ENCODE assay signal across 8 cellular contexts in the genomic region with DNA sequence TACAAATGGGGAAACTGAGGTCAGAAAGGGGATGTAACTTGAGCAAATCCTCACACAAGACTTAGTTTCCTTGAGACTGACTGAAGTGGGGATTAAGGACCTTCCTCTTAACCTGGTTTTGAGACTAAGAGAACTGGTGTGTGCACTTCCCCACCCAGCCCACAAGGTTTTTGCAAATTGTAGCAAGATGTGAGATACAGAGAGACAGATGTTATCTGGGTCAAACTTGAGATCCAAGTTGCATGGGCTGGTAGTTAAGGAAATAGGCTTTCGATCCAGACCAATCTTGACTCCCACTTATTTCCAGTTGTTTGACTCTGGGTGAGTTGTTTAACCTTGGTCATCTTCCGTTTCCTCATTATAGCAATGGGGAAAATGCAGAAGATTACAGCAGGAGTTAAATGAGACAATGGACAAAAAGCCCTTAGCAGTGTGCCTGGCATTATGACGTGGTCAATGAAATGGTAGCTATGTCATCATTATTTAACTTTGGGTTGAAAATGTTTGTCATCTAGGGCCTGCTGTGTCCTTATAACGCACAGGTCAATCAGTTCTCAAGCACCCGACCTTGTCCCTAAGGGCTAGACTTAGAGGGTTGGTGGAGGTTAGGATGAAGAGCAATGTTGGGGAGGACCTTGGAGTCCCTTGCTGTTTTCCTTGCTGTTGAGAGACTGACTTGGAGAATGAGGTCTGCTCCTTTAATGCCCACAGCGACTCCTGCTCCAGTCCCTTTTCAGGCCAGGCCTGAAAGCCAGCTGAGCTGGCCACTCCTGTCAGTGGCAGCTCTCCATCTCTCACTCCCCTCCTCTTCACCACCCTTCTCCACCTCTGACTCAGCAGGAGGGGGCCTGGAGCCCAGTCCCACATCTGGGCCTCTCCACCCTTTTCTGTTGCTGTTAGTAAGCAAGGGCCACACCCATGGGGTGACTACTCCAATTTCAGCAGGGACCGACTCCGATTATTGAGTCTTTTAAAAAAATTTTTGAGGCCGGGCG. TPM values are rescaled to one million over a fixed set of nuclear protein-coding genes. Genes with fewer than 3 reads are reported as not detected.
DNase-seq lines count a peak whose midpoint lies in the region; ATAC-seq and TF ChIP-seq lines count a peak whose summit lies in the region.

No MANE protein-coding gene starts in this region.

- H3K27me3 Mint-ChIP-seq in T-helper 17 cell = peaks cover 1% of the 10 kb centered on the region

- no peaks in the 10 kb centered on the region for H3K36me3 Mint-ChIP-seq in T-helper 17 cell (ENCODE audit: low read depth)

- no peaks in the 10 kb centered on the region; the same call in 1 of the 2 replicates for H3K4me1 ChIP-seq in HEK293 (ENCODE audit: control insufficient read depth, insufficient read depth, low read length)
- no peaks in the 10 kb centered on the region for H3K4me1 ChIP-seq in foreskin keratinocyte
- peaks cover 19 to 72% (median 48%) of the 10 kb centered on the region in 6 donors for H3K4me1 ChIP-seq in spleen

- ATAC-seq in T-helper 17 cell (peak; percentile 35), foreskin keratinocyte (peak; percentile 28), HG02759 (IDR thresholded peaks at IDR 0.05; ENCODE audit: unreplicated experiment) (no peak)

- CTCF ChIA-PET in HEK293 (lab: Yijun Ruan, JAX) = interaction anchor here (2.0 kb wide), 1 partner anchor 36 kb away, joined by 8 read pairs; no protein-coding TSS in a partner anchor

- H3K4me3 Mint-ChIP-seq in T-helper 17 cell = peak overlapping the region; percentile 95

- intact Hi-C loops in spleen (cut with DNase I; ENCODE audit: low total_unique reads) = no loop called here

- H3K36me3 ChIP-seq in HEK293 (ENCODE audit: control insufficient read depth in 2 of 2, insufficient read depth in 1 of 2, low read length in 2 of 2) (peaks cover 0 to 14% of the 10 kb centered on the region in 2 experiments; a peak in 1 of 3 replicates), spleen (peaks cover 0 to 28% (median 8%) of the 10 kb centered on the region in 6 donors)

- H3K27ac Mint-ChIP-seq in T-helper 17 cell = peak overlapping the region; percentile 53

- H3K27me3 ChIP-seq in foreskin keratinocyte (no peaks in the 10 kb centered on the region), spleen (replicated peaks in 1 of 7) (no peaks in the 10 kb centered on the region)

- no peaks in the 10 kb centered on the region for H3K9me3 ChIP-seq in HEK293 (ENCODE audit: control insufficient read depth, insufficient read depth, low read depth, low read length)
- no peaks in the 10 kb centered on the region for H3K9me3 ChIP-seq in T-helper 17 cell (ENCODE audit: control insufficient read depth, low read length, poor library complexity, severe bottlenecking)
- H3K9me3 ChIP-seq in spleen = no peaks in the 10 kb centered on the region

- H3K4me3 ChIP-seq in HEK293 (ENCODE audit: low read depth, low read length) = no peak overlapping the region
- H3K4me3 ChIP-seq in spleen = peak overlapping the region in 5 of 8 donors; percentile 67 to 90 (median 72)

- H3K4me1 Mint-ChIP-seq in T-helper 17 cell = peaks cover 20% of the 10 kb centered on the region

- H3K27ac ChIP-seq in HEK293 (ENCODE audit: extremely low read depth, low read depth, low read length) = no peak overlapping the region
- H3K27ac ChIP-seq in foreskin keratinocyte = no peak overlapping the region
- peak overlapping the region in 7 of 8 donors; percentile 16 to 93 (median 87) for H3K27ac ChIP-seq in spleen

- POLR2A ChIA-PET in HEK293 (lab: Yijun Ruan, JAX) = interaction anchor here (2.0 kb wide), 1 partner anchor 70 kb away, joined by 4 read pairs; no protein-coding TSS in a partner anchor

- 65 to 83% (median 77%) methylated on average over 10 of the region's 10 CpGs for WGBS in spleen, 5 donors

- TF ChIP-seq CTCF in HEK293 (tag by site-specific recombination; IDR thresholded peaks at IDR 0.05) (no peak), foreskin keratinocyte (conservative IDR thresholded peaks at IDR 0.05) (no peak), spleen (IDR thresholded peaks at IDR 0.05 in 8 of 11, conservative IDR thresholded peaks at IDR 0.05 in 3 of 11) (no peak)

- DNase-seq in T-helper 17 cell (no peak), foreskin keratinocyte (no peak), spleen (peak; percentile 21), NCI-H1417 (lab: John Stamatoyannopoulos, UW) (no peak), GM19240 (ENCODE audit: insufficient read length, low spot score) (no peak)
- no peak for DNase-seq in stimulated activated naive CD4-positive, alpha-beta T cell (lab: John Stamatoyannopoulos, UW)

- TF ChIP-seq POLR2A in spleen (IDR thresholded peaks at IDR 0.05) = no peak

TF ChIP-seq in HEK293, 187 proteins besides CTCF, POLR2A, EP300 and RAD21:
- TF ChIP-seq YY1 (tag by site-specific recombination; IDR thresholded peaks at IDR 0.05) (no peak), ZNF184 (tag by site-specific recombination; IDR thresholded peaks at IDR 0.05) (no peak), KLF1 (tag by site-specific recombination; IDR thresholded peaks at IDR 0.05) (peak; percentile 84), ZNF777 (tag by site-specific recombination; IDR thresholded peaks at IDR 0.05; ENCODE audit: borderline replicate concordance) (no peak), ZNF341 (tag by site-specific recombination; IDR thresholded peaks at IDR 0.05; ENCODE audit: low read depth) (no peak)
- TF ChIP-seq, protein P1, sequence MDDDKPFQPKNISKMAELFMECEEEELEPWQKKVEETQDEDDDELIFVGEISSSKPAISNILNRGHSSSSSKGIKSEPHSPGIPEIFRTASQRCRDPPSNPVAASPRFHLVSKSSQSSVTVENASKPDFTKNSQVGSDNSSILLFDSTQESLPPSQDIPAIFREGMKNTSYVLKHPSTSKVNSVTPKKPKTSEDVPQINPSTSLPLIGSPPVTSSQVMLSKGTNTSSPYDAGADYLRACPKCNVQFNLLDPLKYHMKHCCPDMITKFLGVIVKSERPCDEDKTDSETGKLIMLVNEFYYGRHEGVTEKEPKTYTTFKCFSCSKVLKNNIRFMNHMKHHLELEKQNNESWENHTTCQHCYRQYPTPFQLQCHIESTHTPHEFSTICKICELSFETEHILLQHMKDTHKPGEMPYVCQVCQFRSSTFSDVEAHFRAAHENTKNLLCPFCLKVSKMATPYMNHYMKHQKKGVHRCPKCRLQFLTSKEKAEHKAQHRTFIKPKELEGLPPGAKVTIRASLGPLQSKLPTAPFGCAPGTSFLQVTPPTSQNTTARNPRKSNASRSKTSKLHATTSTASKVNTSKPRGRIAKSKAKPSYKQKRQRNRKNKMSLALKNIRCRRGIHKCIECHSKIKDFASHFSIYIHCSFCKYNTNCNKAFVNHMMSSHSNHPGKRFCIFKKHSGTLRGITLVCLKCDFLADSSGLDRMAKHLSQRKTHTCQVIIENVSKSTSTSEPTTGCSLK (tag by site-specific recombination; IDR thresholded peaks at IDR 0.05) = no peak
- TF ChIP-seq, protein P2, sequence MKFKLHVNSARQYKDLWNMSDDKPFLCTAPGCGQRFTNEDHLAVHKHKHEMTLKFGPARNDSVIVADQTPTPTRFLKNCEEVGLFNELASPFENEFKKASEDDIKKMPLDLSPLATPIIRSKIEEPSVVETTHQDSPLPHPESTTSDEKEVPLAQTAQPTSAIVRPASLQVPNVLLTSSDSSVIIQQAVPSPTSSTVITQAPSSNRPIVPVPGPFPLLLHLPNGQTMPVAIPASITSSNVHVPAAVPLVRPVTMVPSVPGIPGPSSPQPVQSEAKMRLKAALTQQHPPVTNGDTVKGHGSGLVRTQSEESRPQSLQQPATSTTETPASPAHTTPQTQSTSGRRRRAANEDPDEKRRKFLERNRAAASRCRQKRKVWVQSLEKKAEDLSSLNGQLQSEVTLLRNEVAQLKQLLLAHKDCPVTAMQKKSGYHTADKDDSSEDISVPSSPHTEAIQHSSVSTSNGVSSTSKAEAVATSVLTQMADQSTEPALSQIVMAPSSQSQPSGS (tag by site-specific recombination; IDR thresholded peaks at IDR 0.05; ENCODE audit: low read depth) = peak; percentile 34; the same call in 1 of the 2 replicates
- TF ChIP-seq, protein P3, sequence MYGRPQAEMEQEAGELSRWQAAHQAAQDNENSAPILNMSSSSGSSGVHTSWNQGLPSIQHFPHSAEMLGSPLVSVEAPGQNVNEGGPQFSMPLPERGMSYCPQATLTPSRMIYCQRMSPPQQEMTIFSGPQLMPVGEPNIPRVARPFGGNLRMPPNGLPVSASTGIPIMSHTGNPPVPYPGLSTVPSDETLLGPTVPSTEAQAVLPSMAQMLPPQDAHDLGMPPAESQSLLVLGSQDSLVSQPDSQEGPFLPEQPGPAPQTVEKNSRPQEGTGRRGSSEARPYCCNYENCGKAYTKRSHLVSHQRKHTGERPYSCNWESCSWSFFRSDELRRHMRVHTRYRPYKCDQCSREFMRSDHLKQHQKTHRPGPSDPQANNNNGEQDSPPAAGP (tag by site-specific recombination; IDR thresholded peaks at IDR 0.05) = peak; percentile 85; the same call in 1 of the 2 replicates

RNA-seq across cellular contexts. Expression of a gene that starts 1.9 kb away (rescaled TPM):
- total RNA-seq in T-helper 17 cell = 1 to 10 TPM; 1.9 to 3.1 TPM
- total RNA-seq in foreskin keratinocyte = 11.2 and 14.2 TPM in 2 replicates
- 12.0 and 15.5 TPM in 2 replicates for polyA plus RNA-seq in foreskin keratinocyte
- total RNA-seq in spleen = 10 to 100 TPM in 6 of 7 donors, 1 to 10 TPM in 1; 8.8 to 32.4 (median 20.0) TPM
- 10 to 100 TPM in 2 of 3 donors, 1 to 10 TPM in 1; 6.3 to 15.8 (median 15.7) TPM for polyA plus RNA-seq in spleen

RNA-seq across cellular contexts. Expression of a gene that starts 8.4 kb away (rescaled TPM):
- 1 to 10 TPM in 1 of 2 donors, under 1 TPM in 1; 0.99 to 5.5 TPM for total RNA-seq in T-helper 17 cell
- not detected in 2 replicates for total RNA-seq in foreskin keratinocyte
- polyA plus RNA-seq in foreskin keratinocyte = 0.10 TPM in 1 of 2 replicates, not detected in the other
- under 1 TPM in 2 of 7 donors, not detected in 5; 0.54 to 0.89 TPM for total RNA-seq in spleen
- polyA plus RNA-seq in spleen = 1 to 10 TPM; 1.4 to 3.4 (median 1.9) TPM

RNA-seq across cellular contexts. Expression of a gene that starts 21.7 kb away (rescaled TPM):
- total RNA-seq in T-helper 17 cell = 10 to 100 TPM; 18.8 to 22.3 TPM
- 22.3 and 31.3 TPM in 2 replicates for total RNA-seq in foreskin keratinocyte
- polyA plus RNA-seq in foreskin keratinocyte = 27.2 and 39.9 TPM in 2 replicates
- 10 to 100 TPM; 19.4 to 37.4 (median 24.7) TPM for total RNA-seq in spleen
- polyA plus RNA-seq in spleen = 10 to 100 TPM; 28.1 to 36.7 (median 34.2) TPM

RNA-seq across cellular contexts. Expression of a gene that starts 21.9 kb away (rescaled TPM):
- 1 to 10 TPM in 1 of 2 donors, under 1 TPM in 1; 0.89 to 1.2 TPM for total RNA-seq in T-helper 17 cell
- 2.2 and 2.6 TPM in 2 replicates for total RNA-seq in foreskin keratinocyte
- polyA plus RNA-seq in foreskin keratinocyte = 1.5 and 1.6 TPM in 2 replicates
- 1 to 10 TPM; 4.4 to 7.1 (median 5.4) TPM for total RNA-seq in spleen
- polyA plus RNA-seq in spleen = 1 to 10 TPM; 3.1 to 4.2 (median 3.5) TPM

RNA-seq across cellular contexts. Expression of a gene that starts 23.1 kb away (rescaled TPM):
- total RNA-seq in T-helper 17 cell (1 to 10 TPM in 1 of 2 donors, not detected in 1; 1.4 TPM), foreskin keratinocyte (148 and 198 TPM in 2 replicates), spleen (10 to 100 TPM in 4 of 7 donors, 1 to 10 TPM in 3; 3.0 to 22.2 (median 12.3) TPM)
- polyA plus RNA-seq in foreskin keratinocyte (186 and 264 TPM in 2 replicates), spleen (10 to 100 TPM; 11.4 to 56.4 (median 19.7) TPM)

Comparison
In these comparisons a context has a peak if more than half of its experiments do, and no peak if none do; other contexts are left out.
1. H3K27ac ChIP-seq: peak in spleen (7 of 8); none in HEK293 (single experiment) and foreskin keratinocyte (single experiment).